Comparison of ENCODE assay signal across 1 cellular context in the genomic region with DNA sequence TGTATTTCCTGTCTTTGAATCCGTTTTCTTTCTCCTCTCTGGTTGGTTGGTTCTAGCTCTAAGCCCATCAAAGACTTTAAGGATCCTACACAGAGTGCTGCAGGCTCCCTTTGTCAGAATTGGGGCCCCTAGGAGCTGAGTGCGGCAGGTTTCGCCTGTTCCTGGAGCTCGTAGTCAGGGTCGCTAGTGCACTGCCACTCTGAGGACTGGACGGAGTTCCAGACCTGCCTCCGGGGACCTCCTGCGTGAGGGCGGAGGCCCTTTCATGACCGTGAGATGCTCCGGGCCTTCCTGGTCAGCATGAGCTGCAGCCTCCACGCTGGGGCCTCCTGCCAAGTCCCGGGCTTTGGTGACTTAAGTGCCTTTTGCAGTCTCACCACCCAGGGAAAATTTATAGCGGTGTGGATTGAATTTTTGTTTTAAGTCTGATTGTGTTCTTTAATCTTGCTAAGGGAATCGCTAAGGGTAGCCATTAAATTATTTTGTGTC.
TF ChIP-seq lines count a peak whose summit lies in the region.

No MANE protein-coding gene starts in this region.

TF ChIP-seq in HepG2, 621 proteins besides CTCF, POLR2A, EP300 and RAD21:
- no peak for TF ChIP-seq KLF6 (CRISPR knock-in tag; IDR thresholded peaks at IDR 0.05)
- no peak for TF ChIP-seq PAWR (CRISPR knock-in tag; IDR thresholded peaks at IDR 0.05; ENCODE audit: borderline replicate concordance)
- no peak for TF ChIP-seq NFYB (CRISPR knock-in tag; IDR thresholded peaks at IDR 0.05)
- TF ChIP-seq, protein P1, sequence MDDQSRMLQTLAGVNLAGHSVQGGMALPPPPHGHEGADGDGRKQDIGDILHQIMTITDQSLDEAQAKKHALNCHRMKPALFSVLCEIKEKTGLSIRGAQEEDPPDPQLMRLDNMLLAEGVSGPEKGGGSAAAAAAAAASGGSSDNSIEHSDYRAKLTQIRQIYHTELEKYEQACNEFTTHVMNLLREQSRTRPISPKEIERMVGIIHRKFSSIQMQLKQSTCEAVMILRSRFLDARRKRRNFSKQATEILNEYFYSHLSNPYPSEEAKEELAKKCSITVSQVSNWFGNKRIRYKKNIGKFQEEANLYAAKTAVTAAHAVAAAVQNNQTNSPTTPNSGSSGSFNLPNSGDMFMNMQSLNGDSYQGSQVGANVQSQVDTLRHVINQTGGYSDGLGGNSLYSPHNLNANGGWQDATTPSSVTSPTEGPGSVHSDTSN (CRISPR knock-in tag; IDR thresholded peaks at IDR 0.05; ENCODE audit: borderline replicate concordance), result no peak
- no peak for TF ChIP-seq GTF2F1 (IDR thresholded peaks at IDR 0.05; ENCODE audit: low read length)
- TF ChIP-seq TEF (CRISPR knock-in tag; IDR thresholded peaks at IDR 0.05), result no peak
- TF ChIP-seq, protein P2, sequence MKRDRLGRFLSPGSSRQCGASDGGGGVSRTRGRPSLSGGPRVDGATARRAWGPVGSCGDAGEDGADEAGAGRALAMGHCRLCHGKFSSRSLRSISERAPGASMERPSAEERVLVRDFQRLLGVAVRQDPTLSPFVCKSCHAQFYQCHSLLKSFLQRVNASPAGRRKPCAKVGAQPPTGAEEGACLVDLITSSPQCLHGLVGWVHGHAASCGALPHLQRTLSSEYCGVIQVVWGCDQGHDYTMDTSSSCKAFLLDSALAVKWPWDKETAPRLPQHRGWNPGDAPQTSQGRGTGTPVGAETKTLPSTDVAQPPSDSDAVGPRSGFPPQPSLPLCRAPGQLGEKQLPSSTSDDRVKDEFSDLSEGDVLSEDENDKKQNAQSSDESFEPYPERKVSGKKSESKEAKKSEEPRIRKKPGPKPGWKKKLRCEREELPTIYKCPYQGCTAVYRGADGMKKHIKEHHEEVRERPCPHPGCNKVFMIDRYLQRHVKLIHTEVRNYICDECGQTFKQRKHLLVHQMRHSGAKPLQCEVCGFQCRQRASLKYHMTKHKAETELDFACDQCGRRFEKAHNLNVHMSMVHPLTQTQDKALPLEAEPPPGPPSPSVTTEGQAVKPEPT (CRISPR knock-in tag; IDR thresholded peaks at IDR 0.05; ENCODE audit: low read depth), result no peak
- TF ChIP-seq, protein P3, sequence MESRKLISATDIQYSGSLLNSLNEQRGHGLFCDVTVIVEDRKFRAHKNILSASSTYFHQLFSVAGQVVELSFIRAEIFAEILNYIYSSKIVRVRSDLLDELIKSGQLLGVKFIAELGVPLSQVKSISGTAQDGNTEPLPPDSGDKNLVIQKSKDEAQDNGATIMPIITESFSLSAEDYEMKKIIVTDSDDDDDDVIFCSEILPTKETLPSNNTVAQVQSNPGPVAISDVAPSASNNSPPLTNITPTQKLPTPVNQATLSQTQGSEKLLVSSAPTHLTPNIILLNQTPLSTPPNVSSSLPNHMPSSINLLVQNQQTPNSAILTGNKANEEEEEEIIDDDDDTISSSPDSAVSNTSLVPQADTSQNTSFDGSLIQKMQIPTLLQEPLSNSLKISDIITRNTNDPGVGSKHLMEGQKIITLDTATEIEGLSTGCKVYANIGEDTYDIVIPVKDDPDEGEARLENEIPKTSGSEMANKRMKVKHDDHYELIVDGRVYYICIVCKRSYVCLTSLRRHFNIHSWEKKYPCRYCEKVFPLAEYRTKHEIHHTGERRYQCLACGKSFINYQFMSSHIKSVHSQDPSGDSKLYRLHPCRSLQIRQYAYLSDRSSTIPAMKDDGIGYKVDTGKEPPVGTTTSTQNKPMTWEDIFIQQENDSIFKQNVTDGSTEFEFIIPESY (CRISPR knock-in tag; IDR thresholded peaks at IDR 0.05), result no peak
- no peak for TF ChIP-seq ZNF331 (CRISPR knock-in tag; IDR thresholded peaks at IDR 0.05)
